ENCODE assay signal across 8 cellular contexts in genomic region chr19:52941941-52942370, GRCh38. TPM values are rescaled to one million over a fixed set of nuclear protein-coding genes. Genes with fewer than 3 reads are reported as not detected.
DNase-seq lines count a peak whose midpoint lies in the region; ATAC-seq lines count a peak whose summit lies in the region.

No MANE protein-coding gene starts in this region.

- H3K9ac ChIP-seq in endocrine pancreas (ENCODE audit: control insufficient read depth, insufficient read depth, low read length) (peak overlapping the region; percentile 84), muscle layer of colon (ENCODE audit: low read length) (no peak overlapping the region)

- H3K27me3 ChIP-seq in ACC112 (ENCODE audit: insufficient read depth, low read length) (no peaks in the 10 kb centered on the region), endocrine pancreas (ENCODE audit: control insufficient read depth, insufficient read depth, low read length) (no peaks in the 10 kb centered on the region), muscle layer of colon (ENCODE audit: control insufficient read depth in 1 of 2, insufficient read depth in 2 of 2, low read length in 2 of 2) (no peaks in the 10 kb centered on the region)

- H3K79me2 ChIP-seq in ACC112 (ENCODE audit: control insufficient read depth, insufficient read depth, low read length, unreplicated experiment): no peaks in the 10 kb centered on the region

- WGBS in urinary bladder: under 1% methylated on average over 26 of the region's 26 CpGs

- H3K9me3 ChIP-seq in endocrine pancreas (ENCODE audit: control insufficient read depth, low read length) (no peaks in the 10 kb centered on the region), muscle layer of colon (ENCODE audit: low read length) (no peaks in the 10 kb centered on the region)

- peak overlapping the region; percentile 95 for H2AFZ ChIP-seq in ACC112 (ENCODE audit: low read length, unreplicated experiment)

- H3K4me3 ChIP-seq in ACC112 (ENCODE audit: low read depth, low read length) (peak overlapping the region; percentile 95), endocrine pancreas (ENCODE audit: control insufficient read depth, insufficient read depth, low read length) (peak overlapping the region; percentile 65), muscle layer of colon (ENCODE audit: low read depth in 1 of 2, low read length in 2 of 2) (peak overlapping the region; percentile 55 to 83), urinary bladder (ENCODE audit: low read depth, low read length) (peak overlapping the region; percentile 69)

- ATAC-seq in GM18499 (IDR thresholded peaks at IDR 0.05; ENCODE audit: insufficient read depth, unreplicated experiment): peak; percentile 10
- peak; percentile 20 for ATAC-seq in HG03159 (IDR thresholded peaks at IDR 0.05; ENCODE audit: unreplicated experiment)

- peak overlapping the region; percentile 50 for H3K27ac ChIP-seq in ACC112 (ENCODE audit: low read depth, low read length)
- peak overlapping the region; percentile 63 for H3K27ac ChIP-seq in muscle layer of colon (ENCODE audit: low read depth, low read length)
- H3K27ac ChIP-seq in urinary bladder (ENCODE audit: low read depth): peak overlapping the region; percentile 88

- H3K36me3 ChIP-seq in ACC112 (ENCODE audit: insufficient read depth, low read length) (no peaks in the 10 kb centered on the region), endocrine pancreas (ENCODE audit: control insufficient read depth, insufficient read depth, low read length) (no peaks in the 10 kb centered on the region), muscle layer of colon (ENCODE audit: insufficient read depth, low read length) (no peaks in the 10 kb centered on the region), urinary bladder (ENCODE audit: insufficient read depth) (no peaks in the 10 kb centered on the region)

- DNase-seq in T-helper 9 cell (peak; percentile 4), superior temporal gyrus (ENCODE audit: extremely low spot score) (no peak)

- no peaks in the 10 kb centered on the region for H3K4me1 ChIP-seq in ACC112 (ENCODE audit: control insufficient read depth, insufficient read depth, low read length, unreplicated experiment)
- H3K4me1 ChIP-seq in endocrine pancreas (ENCODE audit: control insufficient read depth, insufficient read depth, low read length): peaks cover 5% of the 10 kb centered on the region
- H3K4me1 ChIP-seq in muscle layer of colon (ENCODE audit: insufficient read depth, low read length): peaks cover 8% of the 10 kb centered on the region
- H3K4me1 ChIP-seq in urinary bladder (ENCODE audit: insufficient read depth): no peaks in the 10 kb centered on the region

RNA-seq across cellular contexts. Expression of gene ZNF888, which starts 18.7 kb away (rescaled TPM):
- 21.3 TPM for total RNA-seq in urinary bladder
- polyA plus RNA-seq in urinary bladder: 4.2 TPM

RNA-seq across cellular contexts. Expression of gene ZNF816, which starts 20.7 kb away (rescaled TPM):
- total RNA-seq in urinary bladder: 27.4 TPM
- polyA plus RNA-seq in urinary bladder: 5.9 TPM

RNA-seq across cellular contexts. Expression of gene ZNF320, which starts 44.5 kb away (rescaled TPM):
- 22.9 TPM for total RNA-seq in urinary bladder
- 9.7 TPM for polyA plus RNA-seq in urinary bladder
